Comparison of ENCODE assay signal across 8 cellular contexts in genomic region chr9:2234371-2234893, GRCh38.
DNase-seq lines count a peak whose midpoint lies in the region; ATAC-seq and TF ChIP-seq lines count a peak whose summit lies in the region.
"Had no signal": no experiment of that assay in that cellular context is flagged by ENCODE, and none has a peak within 500 bp of the region (broad histone marks: within the 10 kb centered on the region; RNA-seq: fewer than 3 reads in every experiment).

No MANE protein-coding gene starts in this region.

- no peaks in the 10 kb centered on the region for H3K9me2 ChIP-seq in Karpas-422 (replicated peaks; ENCODE audit: insufficient read depth, low read length)

- H3K36me3 ChIP-seq in Karpas-422 (ENCODE audit: insufficient read depth, low read length) (no peaks in the 10 kb centered on the region; the same call in 1 of the 2 replicates), gastrocnemius medialis (no peaks in the 10 kb centered on the region)

- peak; percentile 65 to 78 for ATAC-seq in gastrocnemius medialis
- no peak for ATAC-seq in HG02759 (IDR thresholded peaks at IDR 0.05; ENCODE audit: unreplicated experiment)

- in situ Hi-C loops in gastrocnemius medialis (cut with MboI; ENCODE audit: low sequenced_read_pairs in 4 of 4) = loop anchor here in 1 of 4 donors (25.0 kb wide), 1 partner anchor 503 kb away; no protein-coding TSS in a partner anchor

- H3K27me3 ChIP-seq in Karpas-422 (ENCODE audit: low read length) = no peaks in the 10 kb centered on the region
- no peaks in the 10 kb centered on the region for H3K27me3 ChIP-seq in gastrocnemius medialis

- peak overlapping the region; percentile 71 for H3K9ac ChIP-seq in Karpas-422 (ENCODE audit: low read length)

- intact Hi-C loops in gastrocnemius medialis (cut with DNase I; ENCODE audit: low total_unique reads) = no loop called here

- no peaks in the 10 kb centered on the region for H3K9me3 ChIP-seq in Karpas-422 (ENCODE audit: low read length)
- H3K9me3 ChIP-seq in gastrocnemius medialis = no peaks in the 10 kb centered on the region

- H3K4me1 ChIP-seq in Karpas-422 (ENCODE audit: low read length) (peaks cover 97% of the 10 kb centered on the region), gastrocnemius medialis (peaks cover 0 to 6% of the 10 kb centered on the region in 2 donors)

- DNase-seq in Karpas-422 = peak; percentile 83
- DNase-seq in NCI-H226 = peak; percentile 56
- peak; percentile 50 for DNase-seq in fibroblast of villous mesenchyme (ENCODE audit: low read depth)
- DNase-seq in gastrocnemius medialis = peak in 1 of 2 donors; percentile 16
- no peak for DNase-seq in epidermal melanocyte (ENCODE audit: insufficient read length, low spot score)
- DNase-seq in SW 1271 (lab: John Stamatoyannopoulos, UW) = no peak
- DNase-seq: aorta had no signal

- no peak for TF ChIP-seq CTCF in fibroblast of villous mesenchyme (IDR thresholded peaks at IDR 0.05; ENCODE audit: insufficient read depth, low read depth, low read length)
- no peak for TF ChIP-seq CTCF in gastrocnemius medialis (IDR thresholded peaks at IDR 0.05 in 4 of 5, conservative IDR thresholded peaks at IDR 0.05 in 1 of 5)

- H3K4me2 ChIP-seq in Karpas-422 (ENCODE audit: low read depth, low read length, poor library complexity, severe bottlenecking) = peak overlapping the region; percentile 61

- H3K27ac ChIP-seq in Karpas-422 (ENCODE audit: low read length) (peak overlapping the region; percentile 95), gastrocnemius medialis (no peak overlapping the region)

- H2AFZ ChIP-seq in Karpas-422 (ENCODE audit: low read length) = no peak overlapping the region

- no peaks in the 10 kb centered on the region for H4K20me1 ChIP-seq in Karpas-422 (ENCODE audit: insufficient read depth, low read depth, low read length)

- H3K4me3 ChIP-seq in Karpas-422 (ENCODE audit: low read length) (peak overlapping the region; percentile 37; the same call in 1 of the 2 replicates), fibroblast of villous mesenchyme (ENCODE audit: low read depth, low read length) (no peak overlapping the region), gastrocnemius medialis (no peak overlapping the region)

- TF ChIP-seq POLR2A in gastrocnemius medialis (IDR thresholded peaks at IDR 0.05) = no peak

- H3K79me2 ChIP-seq in Karpas-422 (ENCODE audit: low read length) = no peaks in the 10 kb centered on the region

Comparison
In these comparisons a context has a peak if more than half of its experiments do, and no peak if none do; other contexts are left out.
1. DNase-seq: peak in Karpas-422 (single experiment), NCI-H226 (single experiment) and fibroblast of villous mesenchyme (single experiment); none in epidermal melanocyte (single experiment) and SW 1271 (0 of 2).